ENCODE assay signal across 1 cellular context in genomic region chr16:18969050-18969854, GRCh38.
TF ChIP-seq lines count a peak whose summit lies in the region.

No MANE protein-coding gene starts in this region.

TF ChIP-seq in HEK293, 187 proteins besides CTCF, POLR2A, EP300 and RAD21 (continued from another document and continues in another):
- peak; percentile 97 for TF ChIP-seq ZNF18 (tag by site-specific recombination; IDR thresholded peaks at IDR 0.05)
- TF ChIP-seq GLI4 (tag by site-specific recombination; IDR thresholded peaks at IDR 0.05): no peak
- TF ChIP-seq ZNF692 (tag by site-specific recombination; IDR thresholded peaks at IDR 0.05): 0 out of 2 replicates have a peak, but pooled peaks have one; percentile 20
- TF ChIP-seq YY2 (tag by site-specific recombination; IDR thresholded peaks at IDR 0.05): no peak
- no peak for TF ChIP-seq ZNF423 (tag by site-specific recombination; IDR thresholded peaks at IDR 0.05)
- TF ChIP-seq KLF16 (tag by site-specific recombination; IDR thresholded peaks at IDR 0.05): no peak
- no peak for TF ChIP-seq ZNF610 (tag by site-specific recombination; IDR thresholded peaks at IDR 0.05; ENCODE audit: borderline replicate concordance)
- TF ChIP-seq ZNF558 (tag by site-specific recombination; IDR thresholded peaks at IDR 0.05): 0 out of 2 replicates have a peak, but pooled peaks have one; percentile 16
- no peak for TF ChIP-seq ZBTB49 (tag by site-specific recombination; IDR thresholded peaks at IDR 0.05; ENCODE audit: low read depth)
- TF ChIP-seq ZBTB8A (tag by site-specific recombination; IDR thresholded peaks at IDR 0.05): 0 out of 2 replicates have a peak, but pooled peaks have one; percentile 11
- no peak for TF ChIP-seq TRIM28 (IDR thresholded peaks at IDR 0.05; ENCODE audit: borderline replicate concordance, low read length)
- peak; percentile 33; the same call in 1 of the 2 replicates for TF ChIP-seq GLIS2 (tag by site-specific recombination; IDR thresholded peaks at IDR 0.05)
- TF ChIP-seq ZNF302 (tag by site-specific recombination; IDR thresholded peaks at IDR 0.05; ENCODE audit: low read depth): no peak
- no peak for TF ChIP-seq ZNF426 (tag by site-specific recombination; IDR thresholded peaks at IDR 0.05)
- no peak for TF ChIP-seq ATF2 (tag by site-specific recombination; IDR thresholded peaks at IDR 0.05; ENCODE audit: low read depth)
- no peak for TF ChIP-seq ZFP41 (tag by site-specific recombination; IDR thresholded peaks at IDR 0.05; ENCODE audit: borderline replicate concordance)
- peak; percentile 17; the same call in 1 of the 2 replicates for TF ChIP-seq KLF9 (tag by site-specific recombination; IDR thresholded peaks at IDR 0.05; ENCODE audit: low read depth)
- no peak; the same call in 1 of the 2 replicates for TF ChIP-seq PRDM1 (tag by site-specific recombination; IDR thresholded peaks at IDR 0.05)
- TF ChIP-seq ZNF335 (tag by site-specific recombination; conservative IDR thresholded peaks at IDR 0.05): 0 out of 2 replicates have a peak, but pooled peaks have one; percentile 23
- no peak for TF ChIP-seq KLF7 (tag by site-specific recombination; IDR thresholded peaks at IDR 0.05; ENCODE audit: borderline replicate concordance)
- peak; percentile 34; the same call in 1 of the 2 replicates for TF ChIP-seq KLF10 (tag by site-specific recombination; IDR thresholded peaks at IDR 0.05)
- TF ChIP-seq PRDM6 (tag by site-specific recombination; IDR thresholded peaks at IDR 0.05): peak; percentile 86
- no peak for TF ChIP-seq ZNF791 (tag by site-specific recombination; IDR thresholded peaks at IDR 0.05)
- TF ChIP-seq ZIC2 (tag by site-specific recombination; IDR thresholded peaks at IDR 0.05): peak; percentile 52
- peak; percentile 64 for TF ChIP-seq PATZ1 (tag by site-specific recombination; IDR thresholded peaks at IDR 0.05)
- TF ChIP-seq ZNF837 (tag by site-specific recombination; IDR thresholded peaks at IDR 0.05): no peak
- no peak for TF ChIP-seq MEIS1 (CRISPR knock-in tag; IDR thresholded peaks at IDR 0.05; ENCODE audit: borderline replicate concordance)
- no peak for TF ChIP-seq ZNF521 (tag by site-specific recombination; IDR thresholded peaks at IDR 0.05)
- TF ChIP-seq ZNF174 (tag by site-specific recombination; IDR thresholded peaks at IDR 0.05): no peak
- TF ChIP-seq PRDM2 (tag by site-specific recombination; IDR thresholded peaks at IDR 0.05; ENCODE audit: borderline replicate concordance): no peak
- TF ChIP-seq ZNF549 (tag by site-specific recombination; IDR thresholded peaks at IDR 0.05): no peak
- TF ChIP-seq ELK4 (IDR thresholded peaks at IDR 0.05; ENCODE audit: borderline replicate concordance, low read depth, low read length): no peak
- TF ChIP-seq REPIN1 (tag by site-specific recombination; IDR thresholded peaks at IDR 0.05; ENCODE audit: low read depth): no peak
- peak; percentile 60 for TF ChIP-seq KLF1 (tag by site-specific recombination; IDR thresholded peaks at IDR 0.05)
- TF ChIP-seq ZBTB20 (tag by site-specific recombination; IDR thresholded peaks at IDR 0.05): no peak
- TF ChIP-seq ZFP3 (tag by site-specific recombination; IDR thresholded peaks at IDR 0.05; ENCODE audit: low read depth): no peak
- TF ChIP-seq ZNF449 (tag by site-specific recombination; IDR thresholded peaks at IDR 0.05): no peak
- peak; percentile 54; the same call in 1 of the 2 replicates for TF ChIP-seq ZNF24 (tag by site-specific recombination; IDR thresholded peaks at IDR 0.05)
- no peak for TF ChIP-seq SP2 (tag by site-specific recombination; IDR thresholded peaks at IDR 0.05)
- TF ChIP-seq ZNF37A (tag by site-specific recombination; IDR thresholded peaks at IDR 0.05): no peak
- TF ChIP-seq ZXDB (tag by site-specific recombination; IDR thresholded peaks at IDR 0.05): 0 out of 2 replicates have a peak, but pooled peaks have one; percentile 36
- no peak for TF ChIP-seq ZNF785 (tag by site-specific recombination; IDR thresholded peaks at IDR 0.05)
- TF ChIP-seq ZNF707 (tag by site-specific recombination; IDR thresholded peaks at IDR 0.05): no peak
- no peak for TF ChIP-seq ZNF830 (tag by site-specific recombination; IDR thresholded peaks at IDR 0.05; ENCODE audit: low read depth)
- no peak for TF ChIP-seq ZSCAN23 (tag by site-specific recombination; IDR thresholded peaks at IDR 0.05)
- no peak for TF ChIP-seq ZNF121 (tag by site-specific recombination; IDR thresholded peaks at IDR 0.05)
